1 cellular context compared by ENCODE assay signal in the genomic region with DNA sequence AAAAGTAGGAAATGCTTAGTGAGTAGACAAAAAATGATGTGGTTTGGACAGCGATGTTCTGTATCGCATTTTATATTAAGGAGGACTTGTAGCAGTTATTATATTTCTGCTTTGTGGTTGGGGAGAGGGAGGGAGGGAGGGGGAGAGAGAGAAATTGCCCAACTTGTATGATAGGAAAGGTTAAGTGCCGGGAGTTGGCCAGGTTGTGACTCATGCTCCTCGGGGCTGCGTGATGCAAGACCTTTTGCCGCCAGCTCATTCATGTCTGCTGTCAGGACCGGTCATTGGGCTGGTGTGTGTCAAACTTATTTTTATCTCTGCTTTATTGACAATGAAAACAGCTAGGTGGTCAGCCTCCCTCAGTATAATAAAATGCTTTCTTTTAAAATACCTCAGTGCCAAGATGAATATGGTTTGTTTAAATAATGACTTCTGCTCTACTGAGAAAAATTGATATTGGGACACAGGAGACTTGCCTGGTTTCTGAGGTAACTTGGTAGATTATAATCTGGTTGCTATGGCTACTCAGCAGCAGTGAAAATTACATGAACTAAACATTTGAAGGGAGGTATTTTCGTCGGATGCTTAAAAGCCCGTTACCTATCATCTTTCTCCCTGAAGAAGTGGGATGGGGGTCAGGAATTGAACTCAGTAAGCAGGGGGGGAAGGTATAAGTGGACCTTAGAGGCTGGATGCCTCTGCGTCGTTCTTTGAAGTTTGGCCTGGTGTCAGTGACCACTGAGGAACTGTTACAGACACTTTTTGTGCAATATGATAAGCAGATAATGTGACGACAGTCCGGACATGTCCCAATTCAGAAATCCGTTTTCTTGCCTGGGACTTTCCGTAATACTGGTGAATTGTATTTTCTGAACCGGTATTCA.
A peak's percentile ranks its signal among the peaks of the same experiment; 100 is the strongest.
TF ChIP-seq lines count a peak whose summit lies in the region.

No MANE protein-coding gene starts in this region.

TF ChIP-seq in HepG2, 621 proteins besides CTCF, POLR2A, EP300 and RAD21 (continued from another document and continues in another):
- TF ChIP-seq ZNF142 (CRISPR knock-in tag; IDR thresholded peaks at IDR 0.05): no peak
- TF ChIP-seq, protein P1, sequence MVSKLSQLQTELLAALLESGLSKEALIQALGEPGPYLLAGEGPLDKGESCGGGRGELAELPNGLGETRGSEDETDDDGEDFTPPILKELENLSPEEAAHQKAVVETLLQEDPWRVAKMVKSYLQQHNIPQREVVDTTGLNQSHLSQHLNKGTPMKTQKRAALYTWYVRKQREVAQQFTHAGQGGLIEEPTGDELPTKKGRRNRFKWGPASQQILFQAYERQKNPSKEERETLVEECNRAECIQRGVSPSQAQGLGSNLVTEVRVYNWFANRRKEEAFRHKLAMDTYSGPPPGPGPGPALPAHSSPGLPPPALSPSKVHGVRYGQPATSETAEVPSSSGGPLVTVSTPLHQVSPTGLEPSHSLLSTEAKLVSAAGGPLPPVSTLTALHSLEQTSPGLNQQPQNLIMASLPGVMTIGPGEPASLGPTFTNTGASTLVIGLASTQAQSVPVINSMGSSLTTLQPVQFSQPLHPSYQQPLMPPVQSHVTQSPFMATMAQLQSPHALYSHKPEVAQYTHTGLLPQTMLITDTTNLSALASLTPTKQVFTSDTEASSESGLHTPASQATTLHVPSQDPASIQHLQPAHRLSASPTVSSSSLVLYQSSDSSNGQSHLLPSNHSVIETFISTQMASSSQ (IDR thresholded peaks at IDR 0.05; ENCODE audit: low read depth): peak; percentile 28; the same call in 1 of the 2 replicates
- TF ChIP-seq, protein P1 (CRISPR knock-in tag; IDR thresholded peaks at IDR 0.05; ENCODE audit: borderline replicate concordance): peak; percentile 10; the same call in 1 of the 2 replicates
- no peak for TF ChIP-seq ZMAT3 (CRISPR knock-in tag; conservative IDR thresholded peaks at IDR 0.05)
- peak; percentile 78 for TF ChIP-seq RFX3 (CRISPR knock-in tag; IDR thresholded peaks at IDR 0.05)
- no peak for TF ChIP-seq EZH2 (conservative IDR thresholded peaks at IDR 0.05; ENCODE audit: low read depth, low read length)
- 0 out of 4 replicates have a peak, but pooled peaks of 1 of the 2 experiments have one; percentile 18 for TF ChIP-seq KLF16 (CRISPR knock-in tag; IDR thresholded peaks at IDR 0.05)
- TF ChIP-seq SCMH1 (CRISPR knock-in tag; IDR thresholded peaks at IDR 0.05; ENCODE audit: borderline replicate concordance): no peak
- TF ChIP-seq BCL6 (CRISPR knock-in tag; IDR thresholded peaks at IDR 0.05): peak; percentile 74
- TF ChIP-seq MAZ (IDR thresholded peaks at IDR 0.05; ENCODE audit: borderline replicate concordance, low read depth, low read length): no peak
- peak; percentile 62; the same call in 1 of the 2 replicates for TF ChIP-seq MAZ (CRISPR knock-in tag; IDR thresholded peaks at IDR 0.05; ENCODE audit: low read depth)
- no peak for TF ChIP-seq CERS6 (CRISPR knock-in tag; IDR thresholded peaks at IDR 0.05)
- no peak for TF ChIP-seq KDM1A (CRISPR knock-in tag; IDR thresholded peaks at IDR 0.05)
- no peak for TF ChIP-seq KDM6A (CRISPR knock-in tag; IDR thresholded peaks at IDR 0.05; ENCODE audit: low read depth)
- TF ChIP-seq ZNF263 (CRISPR knock-in tag; IDR thresholded peaks at IDR 0.05): no peak
- TF ChIP-seq NR2C2 (CRISPR knock-in tag; IDR thresholded peaks at IDR 0.05; ENCODE audit: borderline replicate concordance): peak; percentile 51; the same call in 1 of the 2 replicates
- TF ChIP-seq AHR (CRISPR knock-in tag; IDR thresholded peaks at IDR 0.05): no peak
- TF ChIP-seq FOSL2 (CRISPR knock-in tag; IDR thresholded peaks at IDR 0.05): peak; percentile 99
- no peak; the same call in 2 of the 3 replicates for TF ChIP-seq MXI1 (IDR thresholded peaks at IDR 0.05; ENCODE audit: borderline replicate concordance, low read depth, low read length)
- TF ChIP-seq TCF12 (IDR thresholded peaks at IDR 0.05): no peak
- no peak for TF ChIP-seq TCF12 (CRISPR knock-in tag; IDR thresholded peaks at IDR 0.05)
- no peak for TF ChIP-seq ZNF703 (CRISPR knock-in tag; IDR thresholded peaks at IDR 0.05; ENCODE audit: borderline replicate concordance)
- TF ChIP-seq RCOR2 (CRISPR knock-in tag; IDR thresholded peaks at IDR 0.05): peak; percentile 18; the same call in 1 of the 2 replicates
- peak; percentile 55; the same call in 1 of the 2 replicates for TF ChIP-seq POLR2G (IDR thresholded peaks at IDR 0.05; ENCODE audit: low read depth, low read length)
- TF ChIP-seq ZNF737 (CRISPR knock-in tag; IDR thresholded peaks at IDR 0.05; ENCODE audit: borderline replicate concordance): no peak
- TF ChIP-seq CHCHD3 (CRISPR knock-in tag; IDR thresholded peaks at IDR 0.05): no peak
- no peak for TF ChIP-seq BATF2 (CRISPR knock-in tag; IDR thresholded peaks at IDR 0.05)
- TF ChIP-seq CREB1 (IDR thresholded peaks at IDR 0.05): peak; percentile 30
- peak; percentile 46; the same call in 1 of the 2 replicates for TF ChIP-seq CREB1 (CRISPR knock-in tag; IDR thresholded peaks at IDR 0.05)
- TF ChIP-seq, protein P2, sequence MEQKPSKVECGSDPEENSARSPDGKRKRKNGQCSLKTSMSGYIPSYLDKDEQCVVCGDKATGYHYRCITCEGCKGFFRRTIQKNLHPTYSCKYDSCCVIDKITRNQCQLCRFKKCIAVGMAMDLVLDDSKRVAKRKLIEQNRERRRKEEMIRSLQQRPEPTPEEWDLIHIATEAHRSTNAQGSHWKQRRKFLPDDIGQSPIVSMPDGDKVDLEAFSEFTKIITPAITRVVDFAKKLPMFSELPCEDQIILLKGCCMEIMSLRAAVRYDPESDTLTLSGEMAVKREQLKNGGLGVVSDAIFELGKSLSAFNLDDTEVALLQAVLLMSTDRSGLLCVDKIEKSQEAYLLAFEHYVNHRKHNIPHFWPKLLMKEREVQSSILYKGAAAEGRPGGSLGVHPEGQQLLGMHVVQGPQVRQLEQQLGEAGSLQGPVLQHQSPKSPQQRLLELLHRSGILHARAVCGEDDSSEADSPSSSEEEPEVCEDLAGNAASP (CRISPR knock-in tag; IDR thresholded peaks at IDR 0.05; ENCODE audit: borderline replicate concordance): peak; percentile 12; the same call in 1 of the 2 replicates
- no peak for TF ChIP-seq ZNF777 (CRISPR knock-in tag; IDR thresholded peaks at IDR 0.05)
- TF ChIP-seq ZNF878 (CRISPR knock-in tag; IDR thresholded peaks at IDR 0.05): peak; percentile 23; the same call in 1 of the 2 replicates
- no peak for TF ChIP-seq CREBL2 (CRISPR knock-in tag; IDR thresholded peaks at IDR 0.05; ENCODE audit: borderline replicate concordance)
- peak; percentile 85 for TF ChIP-seq SAP130 (CRISPR knock-in tag; IDR thresholded peaks at IDR 0.05; ENCODE audit: low read depth)
- TF ChIP-seq DPF2 (CRISPR knock-in tag; IDR thresholded peaks at IDR 0.05; ENCODE audit: borderline replicate concordance, low read depth): peak; percentile 74; the same call in 1 of the 2 replicates
- TF ChIP-seq ZNF430 (CRISPR knock-in tag; IDR thresholded peaks at IDR 0.05): no peak
- TF ChIP-seq NONO (IDR thresholded peaks at IDR 0.05): no peak
- TF ChIP-seq NONO (CRISPR knock-in tag; conservative IDR thresholded peaks at IDR 0.05): no peak; the same call in 1 of the 2 replicates
- TF ChIP-seq SMAD3 (CRISPR knock-in tag; IDR thresholded peaks at IDR 0.05): peak; percentile 29; the same call in 1 of the 2 replicates
- TF ChIP-seq FOXP1 (IDR thresholded peaks at IDR 0.05): no peak
- TF ChIP-seq FOXP1 (CRISPR knock-in tag; IDR thresholded peaks at IDR 0.05): peak; percentile 57
- TF ChIP-seq ELF3 (CRISPR knock-in tag; IDR thresholded peaks at IDR 0.05): no peak
- 0 out of 2 replicates have a peak, but pooled peaks have one; percentile 17 for TF ChIP-seq ZNF280D (CRISPR knock-in tag; IDR thresholded peaks at IDR 0.05)
- no peak for TF ChIP-seq ZBTB1 (CRISPR knock-in tag; IDR thresholded peaks at IDR 0.05; ENCODE audit: borderline replicate concordance)
